ENCODE assay signal across 11 cellular contexts in genomic region chr2:224036731-224037376, GRCh38. TPM values are rescaled to one million over a fixed set of nuclear protein-coding genes. Genes with fewer than 3 reads are reported as not detected.
DNase-seq lines count a peak whose midpoint lies in the region; ATAC-seq and TF ChIP-seq lines count a peak whose summit lies in the region.
"Had no signal": no experiment of that assay in that cellular context is flagged by ENCODE, and none has a peak within 500 bp of the region (broad histone marks: within the 10 kb centered on the region; RNA-seq: fewer than 3 reads in every experiment).

No MANE protein-coding gene starts in this region.

- no peaks in the 10 kb centered on the region for H3K27me3 ChIP-seq in mesenchymal stem cell (ENCODE audit: control insufficient read depth in 1 of 2, insufficient read depth in 1 of 2, low read length in 2 of 2)

- no peak overlapping the region for H3K18ac ChIP-seq in mesenchymal stem cell (ENCODE audit: low read depth in 1 of 2, low read length in 2 of 2)

- H3K36me3 Mint-ChIP-seq in activated CD8-positive, alpha-beta T cell treated with anti-CD3 and anti-CD28 coated beads, Interleukin-2, amount 10 ng/mL, durations not matched to agents 7 days and 5 days (ENCODE audit: low read depth), result peaks cover 11% of the 10 kb centered on the region

- H3K4ac ChIP-seq in mesenchymal stem cell (ENCODE audit: low read depth in 1 of 2, low read length in 2 of 2), result no peak overlapping the region

- no peak overlapping the region for H2BK120ac ChIP-seq in mesenchymal stem cell (ENCODE audit: low read depth, low read length)

- peaks cover 19% of the 10 kb centered on the region for H3K79me1 ChIP-seq in mesenchymal stem cell (replicated peaks; ENCODE audit: low read length, poor library complexity, severe bottlenecking)

- no peak overlapping the region for H2BK15ac ChIP-seq in mesenchymal stem cell (ENCODE audit: low read depth, poor library complexity, severe bottlenecking)

- peak overlapping the region; percentile 55 for H3K4me2 ChIP-seq in mesenchymal stem cell (ENCODE audit: low read length, poor library complexity, severe bottlenecking)

- no peak for ATAC-seq in activated CD8-positive, alpha-beta T cell treated with anti-CD3 and anti-CD28 coated beads, Interleukin-2, amount 10 ng/mL, durations not matched to agents 7 days and 5 days
- ATAC-seq: K562 had no signal

- H3K23ac ChIP-seq in mesenchymal stem cell (ENCODE audit: low read length in 2 of 2), result peak overlapping the region in 1 of 2 experiments; percentile 40

- H3K4me1 Mint-ChIP-seq in activated CD8-positive, alpha-beta T cell treated with anti-CD3 and anti-CD28 coated beads, Interleukin-2, amount 10 ng/mL, durations not matched to agents 7 days and 5 days (ENCODE audit: low read depth), result peaks cover 49% of the 10 kb centered on the region

- WGBS in mesenchymal stem cell, result 84% methylated on average over 5 of the region's 7 CpGs

- no peak overlapping the region for H2BK5ac ChIP-seq in mesenchymal stem cell (ENCODE audit: low read depth, low read length, poor library complexity, severe bottlenecking)

- CTCF ChIA-PET in activated CD8-positive, alpha-beta T cell treated with anti-CD3 and anti-CD28 coated beads, Interleukin-2, amount 10 ng/mL, durations not matched to agents 7 days and 5 days (lab: Charles Lee), result interaction anchor here (1.4 to 5.2 kb wide), 3 partner anchors 11 to 43 kb away, joined by 3 to 34 read pairs (median 4); no protein-coding TSS in a partner anchor

- no peak overlapping the region for H4K91ac ChIP-seq in mesenchymal stem cell (ENCODE audit: low read length)

- H3K9me3 ChIP-seq in mesenchymal stem cell (ENCODE audit: control insufficient read depth, low read length), result no peaks in the 10 kb centered on the region
- H3K9me3 ChIP-seq: adrenal gland had no signal

- H3K4me3 ChIP-seq in AG09309 (ENCODE audit: control insufficient read depth, low read depth, low read length) (peak overlapping the region; percentile 91), mesenchymal stem cell (ENCODE audit: insufficient read depth in 1 of 2, low read depth in 1 of 2, low read length in 2 of 2) (peak overlapping the region in 1 of 2 experiments; percentile 87)
- H3K4me3 ChIP-seq: adrenal gland, K562 had no signal

- H3K9me3 Mint-ChIP-seq in activated CD8-positive, alpha-beta T cell treated with anti-CD3 and anti-CD28 coated beads, Interleukin-2, amount 10 ng/mL, durations not matched to agents 7 days and 5 days (ENCODE audit: insufficient read depth), result no peaks in the 10 kb centered on the region

- POLR2A ChIA-PET in activated CD8-positive, alpha-beta T cell treated with anti-CD3 and anti-CD28 coated beads, Interleukin-2, amount 10 ng/mL, durations not matched to agents 7 days and 5 days (lab: Charles Lee), result no interaction called here

- no peak overlapping the region for H2AFZ ChIP-seq in mesenchymal stem cell (ENCODE audit: low read depth, low read length)

- peaks cover 19% of the 10 kb centered on the region for H3K4me1 ChIP-seq in mesenchymal stem cell (ENCODE audit: control insufficient read depth, insufficient read depth, low read depth, low read length)

- TF ChIP-seq CTCF in AG09309 (IDR thresholded peaks at IDR 0.05; ENCODE audit: control insufficient read depth, insufficient read depth, low read depth, low read length, missing control alignments), result no peak

- DNase-seq in AG09309 (ENCODE audit: low read depth), result no peak
- peak; percentile 25 for DNase-seq in EH (ENCODE audit: low read depth)
- DNase-seq in activated CD8-positive, alpha-beta T cell treated with anti-CD3 and anti-CD28 coated beads, Interleukin-2, amount 10 ng/mL, durations not matched to agents 7 days and 5 days, result no peak
- peak; percentile 29 for DNase-seq in mesenchymal stem cell
- no peak for DNase-seq in effector CD4-positive, alpha-beta T cell
- no peak for DNase-seq in NCI-H2227 treated with DMSO at 0.1 percent for 48 hours (lab: John Stamatoyannopoulos, UW)
- DNase-seq in NCI-H2107 (lab: John Stamatoyannopoulos, UW), result no peak
- no peak for DNase-seq in NCI-H510A treated with DMSO at 0.1 percent for 48 hours (lab: John Stamatoyannopoulos, UW)
- DNase-seq: adrenal gland had no signal

- H3K27ac Mint-ChIP-seq in activated CD8-positive, alpha-beta T cell treated with anti-CD3 and anti-CD28 coated beads, Interleukin-2, amount 10 ng/mL, durations not matched to agents 7 days and 5 days, result no peak overlapping the region

- H2AK5ac ChIP-seq in mesenchymal stem cell (ENCODE audit: low read length, severe bottlenecking), result no peak overlapping the region

- H3K27me3 Mint-ChIP-seq in activated CD8-positive, alpha-beta T cell treated with anti-CD3 and anti-CD28 coated beads, Interleukin-2, amount 10 ng/mL, durations not matched to agents 7 days and 5 days (ENCODE audit: low read depth), result peaks cover 21% of the 10 kb centered on the region

- peaks cover 0 to 14% of the 10 kb centered on the region in 2 experiments for H3K36me3 ChIP-seq in mesenchymal stem cell (ENCODE audit: control insufficient read depth in 1 of 2, insufficient read depth in 2 of 2, low read depth in 1 of 2, low read length in 2 of 2)
- H3K36me3 ChIP-seq: adrenal gland had no signal

- H3K9ac ChIP-seq in mesenchymal stem cell (ENCODE audit: low read length), result peak overlapping the region; percentile 73

- no peak overlapping the region for H3K14ac ChIP-seq in mesenchymal stem cell (ENCODE audit: low read length in 2 of 2)

- H3K27ac ChIP-seq in mesenchymal stem cell (ENCODE audit: low read length, poor library complexity, severe bottlenecking), result no peak overlapping the region
- H3K27ac ChIP-seq: adrenal gland, VCaP had no signal

- no peak overlapping the region for H4K8ac ChIP-seq in mesenchymal stem cell (ENCODE audit: low read length)

- H3K4me3 Mint-ChIP-seq in activated CD8-positive, alpha-beta T cell treated with anti-CD3 and anti-CD28 coated beads, Interleukin-2, amount 10 ng/mL, durations not matched to agents 7 days and 5 days, result peak overlapping the region; percentile 52

- H2BK12ac ChIP-seq in mesenchymal stem cell (ENCODE audit: low read length in 2 of 2), result no peak overlapping the region

RNA-seq across cellular contexts. Expression of gene SERPINE2, which starts 2.2 kb away (rescaled TPM):
- total RNA-seq in activated CD8-positive, alpha-beta T cell treated with anti-CD3 and anti-CD28 coated beads, Interleukin-2, amount 10 ng/mL, durations not matched to agents 7 days and 5 days, result 10 to 100 TPM; 22.2 to 22.5 TPM
- polyA plus RNA-seq in mesenchymal stem cell (2013, experiment 1 of 2), result 579 TPM
- polyA plus RNA-seq in mesenchymal stem cell (2013, experiment 2 of 2), result 591 TPM

Comparison
In these comparisons a context has a peak if more than half of its experiments do, and no peak if none do; other contexts are left out.
1. DNase-seq: peak in EH (single experiment) and mesenchymal stem cell (single experiment); none in AG09309 (single experiment), activated CD8-positive, alpha-beta T cell treated with anti-CD3 and anti-CD28 coated beads, Interleukin-2, amount 10 ng/mL, durations not matched to agents 7 days and 5 days (single experiment), effector CD4-positive, alpha-beta T cell (single experiment), NCI-H2227 treated with DMSO at 0.1 percent for 48 hours (single experiment), NCI-H2107 (single experiment) and NCI-H510A treated with DMSO at 0.1 percent for 48 hours (single experiment).